In the genomic region with DNA sequence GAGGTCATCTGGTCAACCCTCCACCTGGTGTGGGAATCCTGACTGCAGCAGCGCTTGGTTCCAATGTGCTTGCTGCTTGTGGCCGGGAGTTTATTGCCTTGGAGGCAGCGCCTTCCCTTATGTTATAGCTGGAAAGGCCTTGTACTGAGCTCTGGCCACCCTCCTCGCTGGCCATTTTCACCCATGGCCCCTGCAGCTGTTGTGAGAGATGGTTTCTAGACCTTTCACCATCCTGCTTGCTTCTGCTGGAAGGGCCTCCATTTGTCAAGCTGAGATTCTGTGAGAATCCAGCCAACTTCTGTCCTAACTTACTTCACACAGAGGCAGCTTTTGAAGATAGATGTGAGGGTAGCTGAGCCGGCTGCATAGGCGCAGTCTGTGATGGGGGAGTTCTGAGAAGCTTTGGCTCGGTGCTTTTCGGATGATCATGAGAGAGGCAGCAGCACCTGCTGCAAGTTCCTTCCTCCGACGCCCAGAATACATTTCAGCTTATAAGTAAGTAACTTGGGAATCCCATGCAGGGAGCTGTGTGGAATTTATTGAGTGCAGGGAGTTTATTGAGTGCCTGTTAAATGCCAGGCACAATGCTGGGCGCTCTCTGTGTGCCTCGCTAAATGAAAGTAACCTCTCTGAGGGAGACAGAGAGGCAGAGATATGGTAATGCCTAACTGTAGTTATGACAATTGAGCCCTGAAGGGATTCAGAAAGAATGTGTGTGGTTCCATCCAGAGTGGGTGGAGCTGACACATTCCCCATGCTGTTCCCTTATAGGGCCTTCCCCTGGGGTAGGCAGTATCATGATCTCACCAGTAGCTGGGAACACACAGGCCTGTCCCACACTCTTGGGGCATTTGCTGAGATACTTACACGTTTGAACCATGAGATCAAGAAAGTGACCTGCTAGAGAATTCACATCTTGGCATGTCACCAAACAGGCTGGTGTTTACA, we compare ENCODE assay signal across 8 cellular contexts. TPM values are rescaled to one million over a fixed set of nuclear protein-coding genes. Genes with fewer than 3 reads are reported as not detected.
DNase-seq lines count a peak whose midpoint lies in the region; ATAC-seq and TF ChIP-seq lines count a peak whose summit lies in the region.

No MANE protein-coding gene starts in this region.

- H3K14ac ChIP-seq in trophoblast cell (ENCODE audit: low read length): no peak overlapping the region

- H3K4me2 ChIP-seq in trophoblast cell (ENCODE audit: low read length): no peak overlapping the region
- no peak overlapping the region for H3K4me2 ChIP-seq in MM.1S (ENCODE audit: low read depth, low read length)

- H3K9me3 ChIP-seq in trophoblast cell (ENCODE audit: insufficient read depth, low read depth, low read length) (no peaks in the 10 kb centered on the region), MM.1S (replicated peaks; ENCODE audit: insufficient read depth, low read length) (no peaks in the 10 kb centered on the region)

- no peak overlapping the region for H2BK5ac ChIP-seq in trophoblast cell (ENCODE audit: low read depth, low read length, poor library complexity)

- WGBS in trophoblast cell (ENCODE audit: extremely low coverage, insufficient coverage, insufficient read length): no CpG with 5 or more reads among the region's 13 CpGs

- H2AK5ac ChIP-seq in trophoblast cell (ENCODE audit: low read length): no peak overlapping the region

- no peak overlapping the region for H3K27ac ChIP-seq in trophoblast cell (ENCODE audit: low read depth, low read length)
- no peak overlapping the region for H3K27ac ChIP-seq in MM.1S (ENCODE audit: low read length)

- ATAC-seq in SK-N-SH treated with all-trans-retinoic acid at 6 μM for 48 hours (peak; percentile 58), GM21390 (IDR thresholded peaks at IDR 0.05; ENCODE audit: unreplicated experiment) (no peak)

- no peak overlapping the region for H2BK120ac ChIP-seq in trophoblast cell (ENCODE audit: insufficient read depth, low read length, poor library complexity)

- DNase-seq in ELR (ENCODE audit: low read depth) (peak; percentile 93), foreskin melanocyte (peak; percentile 81), trophoblast cell (peak; percentile 95 to 98), MM.1S (no peak), NCI-H2196 treated with DMSO at 0.1 percent for 48 hours (lab: John Stamatoyannopoulos, UW; ENCODE audit: unreplicated experiment) (no peak), NCI-H446 (lab: John Stamatoyannopoulos, UW) (no peak)

- H3K4me3 ChIP-seq in trophoblast cell (ENCODE audit: low read depth, low read length) (no peak overlapping the region), MM.1S (ENCODE audit: low read length) (no peak overlapping the region)

- H3K23ac ChIP-seq in trophoblast cell (ENCODE audit: low read length): no peak overlapping the region

- H3K79me2 ChIP-seq in trophoblast cell (ENCODE audit: control insufficient read depth, insufficient read depth, low read length, poor library complexity) (peaks cover 2% of the 10 kb centered on the region), MM.1S (ENCODE audit: low read length) (no peaks in the 10 kb centered on the region)

- H3K27me3 ChIP-seq in trophoblast cell (ENCODE audit: insufficient read depth, low read length): no peaks in the 10 kb centered on the region
- no peaks in the 10 kb centered on the region for H3K27me3 ChIP-seq in MM.1S (replicated peaks; ENCODE audit: insufficient read depth, low read length)

- no peak overlapping the region for H3K4ac ChIP-seq in trophoblast cell (ENCODE audit: low read depth, low read length)

- H4K20me1 ChIP-seq in MM.1S (ENCODE audit: insufficient read depth, low read length): no peaks in the 10 kb centered on the region

- H2BK12ac ChIP-seq in trophoblast cell (ENCODE audit: low read length): no peak overlapping the region

- no peaks in the 10 kb centered on the region for H3F3A ChIP-seq in MM.1S (ENCODE audit: insufficient read depth, low read length)

- H3K4me1 ChIP-seq in trophoblast cell (ENCODE audit: control insufficient read depth in 1 of 2, insufficient read depth in 2 of 2, low read length in 2 of 2) (peaks cover 50 to 54% of the 10 kb centered on the region in 2 experiments), MM.1S (ENCODE audit: low read length) (no peaks in the 10 kb centered on the region)

- peak overlapping the region; percentile 1 for H4K91ac ChIP-seq in trophoblast cell (ENCODE audit: low read depth, low read length)

- H3K9me2 ChIP-seq in MM.1S (replicated peaks; ENCODE audit: insufficient read depth, low read length): no peaks in the 10 kb centered on the region

- peaks cover 0 to 2% of the 10 kb centered on the region in 2 experiments for H3K36me3 ChIP-seq in trophoblast cell (ENCODE audit: control insufficient read depth in 1 of 2, insufficient read depth in 2 of 2, low read length in 2 of 2)
- no peaks in the 10 kb centered on the region for H3K36me3 ChIP-seq in MM.1S (replicated peaks; ENCODE audit: insufficient read depth, low read length)

- H4K12ac ChIP-seq in trophoblast cell (ENCODE audit: low read depth, low read length): no peak overlapping the region

- H3K18ac ChIP-seq in trophoblast cell (ENCODE audit: low read length): no peak overlapping the region

- TF ChIP-seq CTCF in MM.1S (IDR thresholded peaks at IDR 0.05; ENCODE audit: low read length): no peak

- H4K8ac ChIP-seq in trophoblast cell (ENCODE audit: low read depth, low read length): no peak overlapping the region

- H3K79me1 ChIP-seq in trophoblast cell (ENCODE audit: low read length): peaks cover 7% of the 10 kb centered on the region

- H2AFZ ChIP-seq in trophoblast cell (ENCODE audit: insufficient read depth, low read length, poor library complexity): no peak overlapping the region
- H2AFZ ChIP-seq in MM.1S (ENCODE audit: low read length): no peak overlapping the region

- H3K9ac ChIP-seq in trophoblast cell (ENCODE audit: low read length) (no peak overlapping the region), MM.1S (ENCODE audit: low read length) (no peak overlapping the region)

TF ChIP-seq in SK-N-SH treated with all-trans-retinoic acid at 6 μM for 48 hours, 23 proteins besides CTCF, POLR2A, EP300 and RAD21:
- TF ChIP-seq, protein P1, sequence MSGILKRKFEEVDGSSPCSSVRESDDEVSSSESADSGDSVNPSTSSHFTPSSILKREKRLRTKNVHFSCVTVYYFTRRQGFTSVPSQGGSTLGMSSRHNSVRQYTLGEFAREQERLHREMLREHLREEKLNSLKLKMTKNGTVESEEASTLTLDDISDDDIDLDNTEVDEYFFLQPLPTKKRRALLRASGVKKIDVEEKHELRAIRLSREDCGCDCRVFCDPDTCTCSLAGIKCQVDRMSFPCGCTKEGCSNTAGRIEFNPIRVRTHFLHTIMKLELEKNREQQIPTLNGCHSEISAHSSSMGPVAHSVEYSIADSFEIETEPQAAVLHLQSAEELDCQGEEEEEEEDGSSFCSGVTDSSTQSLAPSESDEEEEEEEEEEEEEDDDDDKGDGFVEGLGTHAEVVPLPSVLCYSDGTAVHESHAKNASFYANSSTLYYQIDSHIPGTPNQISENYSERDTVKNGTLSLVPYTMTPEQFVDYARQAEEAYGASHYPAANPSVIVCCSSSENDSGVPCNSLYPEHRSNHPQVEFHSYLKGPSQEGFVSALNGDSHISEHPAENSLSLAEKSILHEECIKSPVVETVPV (CRISPR knock-in tag; IDR thresholded peaks at IDR 0.05): no peak
- TF ChIP-seq ZFP3 (CRISPR knock-in tag; IDR thresholded peaks at IDR 0.05) (no peak), BACH2 (CRISPR knock-in tag; IDR thresholded peaks at IDR 0.05; ENCODE audit: borderline replicate concordance) (no peak), TCF4 (CRISPR knock-in tag; IDR thresholded peaks at IDR 0.05; ENCODE audit: borderline replicate concordance) (no peak), ZNF8 (CRISPR knock-in tag; IDR thresholded peaks at IDR 0.05) (no peak)
- TF ChIP-seq, protein P2, sequence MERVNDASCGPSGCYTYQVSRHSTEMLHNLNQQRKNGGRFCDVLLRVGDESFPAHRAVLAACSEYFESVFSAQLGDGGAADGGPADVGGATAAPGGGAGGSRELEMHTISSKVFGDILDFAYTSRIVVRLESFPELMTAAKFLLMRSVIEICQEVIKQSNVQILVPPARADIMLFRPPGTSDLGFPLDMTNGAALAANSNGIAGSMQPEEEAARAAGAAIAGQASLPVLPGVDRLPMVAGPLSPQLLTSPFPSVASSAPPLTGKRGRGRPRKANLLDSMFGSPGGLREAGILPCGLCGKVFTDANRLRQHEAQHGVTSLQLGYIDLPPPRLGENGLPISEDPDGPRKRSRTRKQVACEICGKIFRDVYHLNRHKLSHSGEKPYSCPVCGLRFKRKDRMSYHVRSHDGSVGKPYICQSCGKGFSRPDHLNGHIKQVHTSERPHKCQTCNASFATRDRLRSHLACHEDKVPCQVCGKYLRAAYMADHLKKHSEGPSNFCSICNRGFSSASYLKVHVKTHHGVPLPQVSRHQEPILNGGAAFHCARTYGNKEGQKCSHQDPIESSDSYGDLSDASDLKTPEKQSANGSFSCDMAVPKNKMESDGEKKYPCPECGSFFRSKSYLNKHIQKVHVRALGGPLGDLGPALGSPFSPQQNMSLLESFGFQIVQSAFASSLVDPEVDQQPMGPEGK (CRISPR knock-in tag; IDR thresholded peaks at IDR 0.05; ENCODE audit: borderline replicate concordance): no peak
- TF ChIP-seq, protein P3, sequence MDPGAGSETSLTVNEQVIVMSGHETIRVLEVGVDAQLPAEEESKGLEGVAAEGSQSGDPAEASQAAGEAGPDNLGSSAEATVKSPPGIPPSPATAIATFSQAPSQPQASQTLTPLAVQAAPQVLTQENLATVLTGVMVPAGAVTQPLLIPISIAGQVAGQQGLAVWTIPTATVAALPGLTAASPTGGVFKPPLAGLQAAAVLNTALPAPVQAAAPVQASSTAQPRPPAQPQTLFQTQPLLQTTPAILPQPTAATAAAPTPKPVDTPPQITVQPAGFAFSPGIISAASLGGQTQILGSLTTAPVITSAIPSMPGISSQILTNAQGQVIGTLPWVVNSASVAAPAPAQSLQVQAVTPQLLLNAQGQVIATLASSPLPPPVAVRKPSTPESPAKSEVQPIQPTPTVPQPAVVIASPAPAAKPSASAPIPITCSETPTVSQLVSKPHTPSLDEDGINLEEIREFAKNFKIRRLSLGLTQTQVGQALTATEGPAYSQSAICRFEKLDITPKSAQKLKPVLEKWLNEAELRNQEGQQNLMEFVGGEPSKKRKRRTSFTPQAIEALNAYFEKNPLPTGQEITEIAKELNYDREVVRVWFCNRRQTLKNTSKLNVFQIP (CRISPR knock-in tag; IDR thresholded peaks at IDR 0.05; ENCODE audit: borderline replicate concordance, low read depth): no peak
- TF ChIP-seq, protein P4, sequence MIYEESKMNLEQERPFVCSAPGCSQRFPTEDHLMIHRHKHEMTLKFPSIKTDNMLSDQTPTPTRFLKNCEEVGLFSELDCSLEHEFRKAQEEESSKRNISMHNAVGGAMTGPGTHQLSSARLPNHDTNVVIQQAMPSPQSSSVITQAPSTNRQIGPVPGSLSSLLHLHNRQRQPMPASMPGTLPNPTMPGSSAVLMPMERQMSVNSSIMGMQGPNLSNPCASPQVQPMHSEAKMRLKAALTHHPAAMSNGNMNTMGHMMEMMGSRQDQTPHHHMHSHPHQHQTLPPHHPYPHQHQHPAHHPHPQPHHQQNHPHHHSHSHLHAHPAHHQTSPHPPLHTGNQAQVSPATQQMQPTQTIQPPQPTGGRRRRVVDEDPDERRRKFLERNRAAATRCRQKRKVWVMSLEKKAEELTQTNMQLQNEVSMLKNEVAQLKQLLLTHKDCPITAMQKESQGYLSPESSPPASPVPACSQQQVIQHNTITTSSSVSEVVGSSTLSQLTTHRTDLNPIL (CRISPR knock-in tag; IDR thresholded peaks at IDR 0.05; ENCODE audit: low read depth): no peak

RNA-seq across cellular contexts. Expression of a gene that starts 8.9 kb away (rescaled TPM):
- polyA plus RNA-seq in trophoblast cell (2013): 19.3 and 22.5 TPM in 2 replicates

Comparison
In these comparisons a context has a peak if more than half of its experiments do, and no peak if none do; other contexts are left out.
1. DNase-seq: peak in ELR (single experiment), foreskin melanocyte (single experiment) and trophoblast cell (2 of 2); none in MM.1S (single experiment), NCI-H2196 treated with DMSO at 0.1 percent for 48 hours (single experiment) and NCI-H446 (0 of 2).